In genomic region chr1:221832151-221832550, GRCh38 we compare ENCODE assay signal across 21 cellular contexts.
DNase-seq lines count a peak whose midpoint lies in the region; ATAC-seq and TF ChIP-seq lines count a peak whose summit lies in the region.
"Had no signal": no experiment of that assay in that cellular context is flagged by ENCODE, and none has a peak within 500 bp of the region (broad histone marks: within the 10 kb centered on the region; RNA-seq: fewer than 3 reads in every experiment).

No MANE protein-coding gene starts in this region.

- no peaks in the 10 kb centered on the region for H3K27me3 Mint-ChIP-seq in MCF 10A (ENCODE audit: insufficient read depth, unreplicated experiment)
- H3K27me3 Mint-ChIP-seq: activated CD4-positive, alpha-beta T cell treated with anti-CD3 and anti-CD28 coated beads, Interleukin-2, amount 10 ng/mL, durations not matched to agents 24 days and 14 days; stimulated activated naive CD8-positive, alpha-beta T cell treated with anti-CD3 and anti-CD28 coated beads, Interleukin-15, Interleukin-2, amounts not matched to agents 100 ng/mL and 50 ng/mL, for 24 hours had no signal

- H3K27me3 ChIP-seq in gastroesophageal sphincter (no peaks in the 10 kb centered on the region), thyroid gland (no peaks in the 10 kb centered on the region)
- H3K27me3 ChIP-seq: spleen had no signal

- H3K36me3 ChIP-seq in gastroesophageal sphincter (no peaks in the 10 kb centered on the region), thyroid gland (no peaks in the 10 kb centered on the region)
- H3K36me3 ChIP-seq: BLaER1 treated with 17β-estradiol and CSF1 and Interleukin-3, amounts not matched to agents 10 nM and 100 nM; spleen had no signal

- DNase-seq in EH (ENCODE audit: low read depth) (peak; percentile 38), MCF 10A (ENCODE audit: unreplicated experiment) (peak; percentile 26), renal cortical epithelial cell (ENCODE audit: low read depth) (peak; percentile 60), thyroid gland (no peak), SHP77 treated with DMSO at 0.1 percent for 48 hours (lab: John Stamatoyannopoulos, UW) (no peak), NCI-H1417 (lab: John Stamatoyannopoulos, UW) (no peak)
- no peak for DNase-seq in stimulated activated effector memory CD8-positive, alpha-beta T cell treated with anti-CD3 and anti-CD28 coated beads, Interleukin-12 subunit alpha, Interleukin-12 subunit beta, amount 100 ng/mL, for 72 hours (ENCODE audit: low spot score in 2 of 2)
- DNase-seq: activated CD4-positive, alpha-beta T cell treated with anti-CD3 and anti-CD28 coated beads, Interleukin-2, amount 10 ng/mL, durations not matched to agents 24 days and 14 days; Calu3; effector memory CD4-positive, alpha-beta T cell; glutamatergic neuron; HFFc6; NCI-H187 treated with DMSO at 0.1 percent for 48 hours; psoas muscle; spleen; stimulated activated CD4-positive, alpha-beta T cell treated with anti-CD3 and anti-CD28 coated beads, Interleukin-4, amount 100 ng/mL, for 1 hour; trophoblast cell had no signal

- TF ChIP-seq CTCF in MCF 10A (IDR thresholded peaks at IDR 0.05; ENCODE audit: unreplicated experiment), result no peak
- no peak for TF ChIP-seq CTCF in gastroesophageal sphincter (IDR thresholded peaks at IDR 0.05)
- TF ChIP-seq CTCF in thyroid gland (IDR thresholded peaks at IDR 0.05), result no peak

- H3K9me3 ChIP-seq in gastroesophageal sphincter (no peaks in the 10 kb centered on the region), thyroid gland (no peaks in the 10 kb centered on the region)
- H3K9me3 ChIP-seq: psoas muscle, spleen had no signal

- CTCF ChIA-PET in MCF 10A (lab: Yijun Ruan, JAX), result no interaction called here

- intact Hi-C loops in MCF 10A (cut with micrococcal nuclease) (no loop called here), thyroid gland (cut with DNase I) (no loop called here)

- ATAC-seq in gastroesophageal sphincter, result no peak
- ATAC-seq in stimulated activated effector memory CD8-positive, alpha-beta T cell treated with anti-CD3 and anti-CD28 coated beads, Interleukin-12 subunit alpha, Interleukin-12 subunit beta, amount 100 ng/mL, for 72 hours, result no peak
- ATAC-seq: psoas muscle had no signal

- H3K4me1 Mint-ChIP-seq in MCF 10A (ENCODE audit: insufficient read depth, unreplicated experiment), result peaks cover 77% of the 10 kb centered on the region
- peaks cover 60% of the 10 kb centered on the region for H3K4me1 Mint-ChIP-seq in stimulated activated effector memory CD8-positive, alpha-beta T cell treated with anti-CD3 and anti-CD28 coated beads, Interleukin-12 subunit alpha, Interleukin-12 subunit beta, amount 100 ng/mL, for 72 hours

- peak overlapping the region in 3 of 4 donors; percentile 22 to 56 (median 49) for H3K27ac ChIP-seq in gastroesophageal sphincter
- no peak overlapping the region for H3K27ac ChIP-seq in thyroid gland
- H3K27ac ChIP-seq: BLaER1 treated with 17β-estradiol and CSF1 and Interleukin-3, amounts not matched to agents 10 nM and 100 nM; psoas muscle; spleen had no signal

- no TSS peak for BruUV-seq in MCF 10A (replicated peaks; lab: Mats Ljungman, UMichigan)

- POLR2A ChIA-PET in MCF 10A (lab: Yijun Ruan, JAX), result interaction anchor here (0.6 to 4.7 kb wide), 5 partner anchors 11 to 90 kb away, joined by 3 to 76 read pairs (median 4); partner anchors contain the start of gene DUSP10

- H3K27ac Mint-ChIP-seq in MCF 10A (ENCODE audit: low read depth, unreplicated experiment), result peak overlapping the region; percentile 81
- no peak overlapping the region for H3K27ac Mint-ChIP-seq in stimulated activated effector memory CD8-positive, alpha-beta T cell treated with anti-CD3 and anti-CD28 coated beads, Interleukin-12 subunit alpha, Interleukin-12 subunit beta, amount 100 ng/mL, for 72 hours
- H3K27ac Mint-ChIP-seq: activated CD4-positive, alpha-beta T cell treated with anti-CD3 and anti-CD28 coated beads, Interleukin-2, amount 10 ng/mL, durations not matched to agents 24 days and 14 days; activated naive CD8-positive, alpha-beta T cell; HFFc6; stimulated activated naive CD8-positive, alpha-beta T cell treated with anti-CD3 and anti-CD28 coated beads, Interleukin-15, Interleukin-2, amounts not matched to agents 100 ng/mL and 50 ng/mL, for 24 hours had no signal

- 20% methylated on average over 1 of the region's 1 CpG; no CpG with 5 or more reads in 1 of the 2 donors for WGBS in gastroesophageal sphincter (ENCODE audit: low coverage in 1 of 2), 2 donors
- WGBS in thyroid gland, 2 donors, result 76 to 77% methylated on average over 1 of the region's 1 CpG

- no peak for TF ChIP-seq EP300 in gastroesophageal sphincter (IDR thresholded peaks at IDR 0.05)

- no peak overlapping the region for H3K4me3 Mint-ChIP-seq in MCF 10A (ENCODE audit: unreplicated experiment)
- no peak overlapping the region for H3K4me3 Mint-ChIP-seq in stimulated activated effector memory CD8-positive, alpha-beta T cell treated with anti-CD3 and anti-CD28 coated beads, Interleukin-12 subunit alpha, Interleukin-12 subunit beta, amount 100 ng/mL, for 72 hours
- H3K4me3 Mint-ChIP-seq: activated CD4-positive, alpha-beta T cell treated with anti-CD3 and anti-CD28 coated beads, Interleukin-2, amount 10 ng/mL, durations not matched to agents 24 days and 14 days; activated naive CD8-positive, alpha-beta T cell; HFFc6; stimulated activated naive CD8-positive, alpha-beta T cell treated with anti-CD3 and anti-CD28 coated beads, Interleukin-15, Interleukin-2, amounts not matched to agents 100 ng/mL and 50 ng/mL, for 24 hours had no signal

- H3K36me3 Mint-ChIP-seq in MCF 10A (ENCODE audit: insufficient read depth, unreplicated experiment), result no peaks in the 10 kb centered on the region
- peaks cover 5% of the 10 kb centered on the region for H3K36me3 Mint-ChIP-seq in stimulated activated effector memory CD8-positive, alpha-beta T cell treated with anti-CD3 and anti-CD28 coated beads, Interleukin-12 subunit alpha, Interleukin-12 subunit beta, amount 100 ng/mL, for 72 hours
- H3K36me3 Mint-ChIP-seq: activated naive CD8-positive, alpha-beta T cell had no signal

- H3K4me1 ChIP-seq in gastroesophageal sphincter (peaks cover 0 to 19% (median 5%) of the 10 kb centered on the region in 3 donors), thyroid gland (no peaks in the 10 kb centered on the region)

- no peak overlapping the region for H3K4me3 ChIP-seq in gastroesophageal sphincter
- H3K4me3 ChIP-seq in thyroid gland (replicated peaks in 1 of 3), result no peak overlapping the region
- H3K4me3 ChIP-seq: BLaER1 treated with 17β-estradiol and CSF1 and Interleukin-3, amounts not matched to agents 10 nM and 100 nM; psoas muscle; spleen had no signal

- TF ChIP-seq POLR2A in gastroesophageal sphincter (IDR thresholded peaks at IDR 0.05) (no peak), thyroid gland (IDR thresholded peaks at IDR 0.05) (no peak)

- no peaks in the 10 kb centered on the region for H3K9me3 Mint-ChIP-seq in MCF 10A (ENCODE audit: unreplicated experiment)
- H3K9me3 Mint-ChIP-seq in stimulated activated effector memory CD8-positive, alpha-beta T cell treated with anti-CD3 and anti-CD28 coated beads, Interleukin-12 subunit alpha, Interleukin-12 subunit beta, amount 100 ng/mL, for 72 hours, result no peaks in the 10 kb centered on the region
- H3K9me3 Mint-ChIP-seq: HFFc6; stimulated activated naive CD8-positive, alpha-beta T cell treated with anti-CD3 and anti-CD28 coated beads, Interleukin-15, Interleukin-2, amounts not matched to agents 100 ng/mL and 50 ng/mL, for 24 hours had no signal

Comparison
In these comparisons a context has a peak if more than half of its experiments do, and no peak if none do; other contexts are left out.
1. DNase-seq: peak in EH (single experiment), MCF 10A (single experiment) and renal cortical epithelial cell (single experiment); none in thyroid gland (0 of 2), SHP77 treated with DMSO at 0.1 percent for 48 hours (single experiment), NCI-H1417 (0 of 3) and stimulated activated effector memory CD8-positive, alpha-beta T cell treated with anti-CD3 and anti-CD28 coated beads, Interleukin-12 subunit alpha, Interleukin-12 subunit beta, amount 100 ng/mL, for 72 hours (0 of 2).
2. H3K27ac ChIP-seq: peak in gastroesophageal sphincter (3 of 4); none in thyroid gland (0 of 3).